8 cellular contexts compared by ENCODE assay signal in genomic region chr11:118531597-118532084, GRCh38. TPM values are rescaled to one million over a fixed set of nuclear protein-coding genes. Genes with fewer than 3 reads are reported as not detected.
DNase-seq lines count a peak whose midpoint lies in the region; ATAC-seq lines count a peak whose summit lies in the region.

No MANE protein-coding gene starts in this region.

- no peaks in the 10 kb centered on the region for H3K27me3 Mint-ChIP-seq in activated CD4-positive, alpha-beta memory T cell treated with anti-CD3 and anti-CD28 coated beads for 36 hours

- POLR2A ChIA-PET in activated CD4-positive, alpha-beta memory T cell treated with anti-CD3 and anti-CD28 coated beads for 36 hours (lab: Charles Lee): no interaction called here

- H3K4me1 Mint-ChIP-seq in activated CD4-positive, alpha-beta memory T cell treated with anti-CD3 and anti-CD28 coated beads for 36 hours (ENCODE audit: low read depth): peaks cover 28% of the 10 kb centered on the region

- CTCF ChIA-PET in activated CD4-positive, alpha-beta memory T cell treated with anti-CD3 and anti-CD28 coated beads for 36 hours (lab: Charles Lee): no interaction called here

- ATAC-seq in GM18868 (IDR thresholded peaks at IDR 0.05; ENCODE audit: unreplicated experiment): peak; percentile 16
- no peak for ATAC-seq in GM21723 (IDR thresholded peaks at IDR 0.05; ENCODE audit: unreplicated experiment)

- no peaks in the 10 kb centered on the region for H3K36me3 Mint-ChIP-seq in activated CD4-positive, alpha-beta memory T cell treated with anti-CD3 and anti-CD28 coated beads for 36 hours

- intact Hi-C loops in activated CD4-positive, alpha-beta memory T cell treated with anti-CD3 and anti-CD28 coated beads for 36 hours (cut with micrococcal nuclease): loop anchor here (2.0 kb wide), 1 partner anchor 41 kb away; the partner anchor contains the start of gene ARCN1

- H3K27ac Mint-ChIP-seq in activated CD4-positive, alpha-beta memory T cell treated with anti-CD3 and anti-CD28 coated beads for 36 hours: peak overlapping the region; percentile 74

- no peaks in the 10 kb centered on the region for H3K9me3 Mint-ChIP-seq in activated CD4-positive, alpha-beta memory T cell treated with anti-CD3 and anti-CD28 coated beads for 36 hours

- DNase-seq in activated CD4-positive, alpha-beta memory T cell treated with anti-CD3 and anti-CD28 coated beads for 36 hours: no peak
- DNase-seq in hepatic stellate cell (ENCODE audit: low spot score) (peak; percentile 53), NOMO-1 treated with dmso at 0.1 percent for 144 hours (lab: John Stamatoyannopoulos, UW; ENCODE audit: unreplicated experiment) (no peak)
- DNase-seq in activated CD4-positive, CD25-positive, alpha-beta regulatory T cell (lab: John Stamatoyannopoulos, UW): no peak
- no peak for DNase-seq in stimulated activated naive CD4-positive, alpha-beta T cell treated with Interleukin-2 at 50 U/mL for 16 hours (lab: John Stamatoyannopoulos, UW)

- H3K4me3 ChIP-seq in skin epidermis: peak overlapping the region; percentile 61 to 87 (median 79)

- peak overlapping the region; percentile 92 for H3K4me3 Mint-ChIP-seq in activated CD4-positive, alpha-beta memory T cell treated with anti-CD3 and anti-CD28 coated beads for 36 hours

- peak overlapping the region in 9 of 21 experiments; percentile 4 to 87 (median 76) for H3K27ac ChIP-seq in skin epidermis

RNA-seq across cellular contexts. Expression of gene TMEM25, which starts 0.6 kb away (rescaled TPM):
- total RNA-seq in activated CD4-positive, alpha-beta memory T cell treated with anti-CD3 and anti-CD28 coated beads for 36 hours: 10 to 100 TPM in 1 of 2 experiments, 1 to 10 TPM in 1; 9.5 to 13.0 TPM

RNA-seq across cellular contexts. Expression of gene TTC36, which starts 4.4 kb away (rescaled TPM):
- not detected for total RNA-seq in activated CD4-positive, alpha-beta memory T cell treated with anti-CD3 and anti-CD28 coated beads for 36 hours

RNA-seq across cellular contexts. Expression of gene IFT46, which starts 34.1 kb away (rescaled TPM):
- 10 to 100 TPM; 16.0 to 17.1 TPM for total RNA-seq in activated CD4-positive, alpha-beta memory T cell treated with anti-CD3 and anti-CD28 coated beads for 36 hours

RNA-seq across cellular contexts. Expression of gene ARCN1, which starts 40.6 kb away (rescaled TPM):
- 100 to 1,000 TPM; 180 to 182 TPM for total RNA-seq in activated CD4-positive, alpha-beta memory T cell treated with anti-CD3 and anti-CD28 coated beads for 36 hours
